14 cellular contexts compared by ENCODE assay signal in the genomic region with DNA sequence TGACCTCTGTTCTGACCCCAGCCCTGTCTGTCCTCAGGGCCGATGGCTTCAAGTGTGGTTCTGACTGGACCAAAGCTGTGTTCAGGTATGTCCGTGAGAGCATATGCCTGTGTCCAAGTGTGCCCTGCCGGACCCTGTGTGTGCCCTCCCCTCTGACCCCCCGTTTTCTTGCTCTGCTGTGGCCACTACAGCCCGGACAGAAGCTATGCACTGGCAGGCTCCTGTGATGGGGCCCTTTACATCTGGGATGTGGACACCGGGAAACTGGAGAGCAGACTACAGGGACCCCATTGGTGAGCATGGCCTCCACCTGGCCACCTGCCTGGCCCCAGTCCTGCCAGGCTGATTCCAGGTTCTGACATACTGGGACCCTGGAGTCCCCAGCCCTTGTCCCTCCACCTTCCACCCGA. TPM values are rescaled to one million over a fixed set of nuclear protein-coding genes. Genes with fewer than 3 reads are reported as not detected.
DNase-seq lines count a peak whose midpoint lies in the region; ATAC-seq and TF ChIP-seq lines count a peak whose summit lies in the region.
"Had no signal": no experiment of that assay in that cellular context is flagged by ENCODE, and none has a peak within 500 bp of the region (broad histone marks: within the 10 kb centered on the region; RNA-seq: fewer than 3 reads in every experiment).

No MANE protein-coding gene starts in this region.

- H3K27ac Mint-ChIP-seq in activated T-cell treated with anti-CD3 and anti-CD28 coated beads, Interleukin-2, amount 50 U/mL, for 72 hours = peak overlapping the region; percentile 80

- no peaks in the 10 kb centered on the region for H3K9me3 Mint-ChIP-seq in activated T-cell treated with anti-CD3 and anti-CD28 coated beads, Interleukin-2, amount 50 U/mL, for 72 hours

- no peak for DNase-seq in activated T-cell treated with anti-CD3 and anti-CD28 coated beads, Interleukin-2, amount 50 U/mL, for 72 hours
- no peak for DNase-seq in activated T-cell treated with anti-CD3 and anti-CD28 coated beads, Interleukin-2, amount 50 U/mL, for 48 hours
- DNase-seq in RWPE1 (ENCODE audit: low spot score) (no peak), lower lobe of right lung (peak; percentile 30), tibial artery (no peak), C1 segment of cervical spinal cord (lab: John Stamatoyannopoulos, UW) (no peak)
- DNase-seq in stimulated activated naive CD4-positive, alpha-beta T cell (lab: John Stamatoyannopoulos, UW) = no peak
- DNase-seq: mammary epithelial cell, NCI-H2171 treated with DMSO at 0.1 percent for 48 hours, nucleus accumbens had no signal

- H3K4me3 Mint-ChIP-seq in activated T-cell treated with anti-CD3 and anti-CD28 coated beads, Interleukin-2, amount 50 U/mL, for 72 hours = no peak overlapping the region

- CTCF ChIA-PET in RWPE1 (lab: Yijun Ruan, JAX) = interaction anchor here (0.7 to 1.7 kb wide), 3 partner anchors 38 to 349 kb away, joined by 3 to 10 read pairs (median 3); no protein-coding TSS in a partner anchor

- intact Hi-C loops in lower lobe of right lung (cut with DNase I) = no loop called here
- intact Hi-C loops in tibial artery (cut with DNase I; ENCODE audit: low total_unique reads) = no loop called here

- H3K27me3 ChIP-seq in lower lobe of right lung (ENCODE audit: low read depth) (no peaks in the 10 kb centered on the region), tibial artery (no peaks in the 10 kb centered on the region)

- H3K9me3 ChIP-seq in lower lobe of right lung = no peaks in the 10 kb centered on the region
- H3K9me3 ChIP-seq in tibial artery = no peaks in the 10 kb centered on the region
- H3K9me3 ChIP-seq: thoracic aorta had no signal

- POLR2A ChIA-PET in RWPE1 (lab: Yijun Ruan, JAX; ENCODE audit: low non-redundant PET) = no interaction called here

- H3K27me3 Mint-ChIP-seq in activated T-cell treated with anti-CD3 and anti-CD28 coated beads, Interleukin-2, amount 50 U/mL, for 72 hours (ENCODE audit: low read depth) = no peaks in the 10 kb centered on the region

- H3K4me1 Mint-ChIP-seq in activated T-cell treated with anti-CD3 and anti-CD28 coated beads, Interleukin-2, amount 50 U/mL, for 72 hours (ENCODE audit: low read depth) = peaks cover 17% of the 10 kb centered on the region

- H3K36me3 Mint-ChIP-seq in activated T-cell treated with anti-CD3 and anti-CD28 coated beads, Interleukin-2, amount 50 U/mL, for 72 hours (ENCODE audit: insufficient read depth in 2 of 2) = peaks cover 0 to 8% of the 10 kb centered on the region in 2 donors

- peak overlapping the region; percentile 19; the same call in 1 of the 2 replicates for H3K27ac ChIP-seq in RWPE1
- H3K27ac ChIP-seq in lower lobe of right lung = peak overlapping the region; percentile 62
- H3K27ac ChIP-seq in tibial artery = peak overlapping the region; percentile 27 to 86
- H3K27ac ChIP-seq: thoracic aorta, VCaP had no signal

- ATAC-seq in activated T-cell treated with anti-CD3 and anti-CD28 coated beads, Interleukin-2, amount 50 U/mL, for 72 hours (replicated peaks in 1 of 2) = no peak
- ATAC-seq in lower lobe of right lung (no peak), HG03442 (IDR thresholded peaks at IDR 0.05; ENCODE audit: unreplicated experiment) (no peak)
- ATAC-seq: GM12878 had no signal

- H3K4me3 ChIP-seq in lower lobe of right lung (no peak overlapping the region), tibial artery (no peak overlapping the region)
- H3K4me3 ChIP-seq: GM12878, thoracic aorta had no signal

- peaks cover 39% of the 10 kb centered on the region for H3K4me1 ChIP-seq in lower lobe of right lung
- peaks cover 6 to 29% (median 26%) of the 10 kb centered on the region in 4 donors for H3K4me1 ChIP-seq in tibial artery

- TF ChIP-seq CTCF in RWPE1 (conservative IDR thresholded peaks at IDR 0.05; ENCODE audit: low read depth) (no peak), lower lobe of right lung (IDR thresholded peaks at IDR 0.05) (no peak), tibial artery (IDR thresholded peaks at IDR 0.05) (no peak)

- H3K36me3 ChIP-seq in lower lobe of right lung (peaks cover 39% of the 10 kb centered on the region), tibial artery (peaks cover 0 to 8% (median 8%) of the 10 kb centered on the region in 3 donors)

RNA-seq across cellular contexts. Expression of a gene that starts 14.5 kb away (rescaled TPM):
- total RNA-seq in activated T-cell treated with anti-CD3 and anti-CD28 coated beads, Interleukin-2, amount 50 U/mL, for 72 hours = 10 to 100 TPM; 55.8 to 56.0 TPM
- total RNA-seq in lower lobe of right lung = 104 TPM

RNA-seq across cellular contexts. Expression of a gene that starts 34.9 kb away (rescaled TPM):
- total RNA-seq in activated T-cell treated with anti-CD3 and anti-CD28 coated beads, Interleukin-2, amount 50 U/mL, for 72 hours = 10 to 100 TPM; 31.9 to 41.3 TPM
- total RNA-seq in lower lobe of right lung = 126 TPM
